In the genomic region with DNA sequence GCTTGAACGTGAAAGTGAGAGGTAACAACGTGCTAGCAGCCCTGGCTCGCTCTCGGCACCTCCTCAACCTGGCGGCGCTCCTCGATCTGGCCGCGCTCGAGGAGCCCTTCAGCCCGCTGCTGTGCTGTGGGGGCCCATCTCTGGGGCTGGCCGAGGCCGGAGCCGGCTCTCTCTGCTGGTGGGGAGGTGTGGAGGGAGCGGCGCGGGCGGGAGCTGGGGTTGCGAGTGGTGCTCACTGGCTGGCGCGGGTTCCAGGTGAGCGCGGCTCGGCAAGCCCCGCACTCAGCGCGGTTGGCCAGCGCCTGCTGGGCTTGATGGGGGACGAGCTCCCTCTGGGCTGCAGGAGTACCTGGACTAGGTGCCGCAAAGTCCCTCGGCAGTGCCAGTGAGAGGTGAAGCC, we compare ENCODE assay signal across 17 cellular contexts. TPM values are rescaled to one million over a fixed set of nuclear protein-coding genes. Genes with fewer than 3 reads are reported as not detected.
DNase-seq lines count a peak whose midpoint lies in the region; ATAC-seq and TF ChIP-seq lines count a peak whose summit lies in the region.
"Had no signal": no experiment of that assay in that cellular context is flagged by ENCODE, and none has a peak within 500 bp of the region (broad histone marks: within the 10 kb centered on the region; RNA-seq: fewer than 3 reads in every experiment).

No MANE protein-coding gene starts in this region.

- no peak overlapping the region for H2BK12ac ChIP-seq in mesenchymal stem cell (ENCODE audit: low read length in 2 of 2)
- peak overlapping the region; percentile 99 for H2BK12ac ChIP-seq in trophoblast cell (ENCODE audit: low read length)

- H2BK15ac ChIP-seq in mesenchymal stem cell (ENCODE audit: low read depth, poor library complexity, severe bottlenecking): peak overlapping the region; percentile 73

- H2BK120ac ChIP-seq in mesenchymal stem cell (ENCODE audit: low read depth, low read length): no peak overlapping the region
- peak overlapping the region; percentile 70 for H2BK120ac ChIP-seq in trophoblast cell (ENCODE audit: insufficient read depth, low read length, poor library complexity)

- peak overlapping the region; percentile 29 for H4K91ac ChIP-seq in mesenchymal stem cell (ENCODE audit: low read length)
- peak overlapping the region; percentile 72 for H4K91ac ChIP-seq in trophoblast cell (ENCODE audit: low read depth, low read length)

- DNase-seq in RWPE2 (ENCODE audit: low spot score) (peak; percentile 46), mesenchymal stem cell (no peak), trophoblast cell (no peak), germinal center (ENCODE audit: low spot score) (no peak), SKM-1 (lab: John Stamatoyannopoulos, UW; ENCODE audit: unreplicated experiment) (no peak)
- DNase-seq: Caco-2; CD4-positive, CD25-positive, alpha-beta regulatory T cell; CD8-positive, alpha-beta T cell; DMS153; DND-41; GOT3; HFFc6 had no signal

- H2AK5ac ChIP-seq in mesenchymal stem cell (ENCODE audit: low read length, severe bottlenecking) (no peak overlapping the region), trophoblast cell (ENCODE audit: low read length) (peak overlapping the region; percentile 91)

- H3K23ac ChIP-seq in mesenchymal stem cell (ENCODE audit: low read length in 2 of 2) (no peak overlapping the region), trophoblast cell (ENCODE audit: low read length) (no peak overlapping the region)

- H4K12ac ChIP-seq in trophoblast cell (ENCODE audit: low read depth, low read length): no peak overlapping the region

- H2BK5ac ChIP-seq in mesenchymal stem cell (ENCODE audit: low read depth, low read length, poor library complexity, severe bottlenecking): no peak overlapping the region
- peak overlapping the region; percentile 54 for H2BK5ac ChIP-seq in trophoblast cell (ENCODE audit: low read depth, low read length, poor library complexity)

- H3K9ac ChIP-seq in mesenchymal stem cell (ENCODE audit: low read length) (no peak overlapping the region), trophoblast cell (ENCODE audit: low read length) (no peak overlapping the region)
- H3K9ac ChIP-seq: BLaER1 had no signal

- H3K79me1 ChIP-seq in mesenchymal stem cell (replicated peaks; ENCODE audit: low read length, poor library complexity, severe bottlenecking) (no peaks in the 10 kb centered on the region), trophoblast cell (ENCODE audit: low read length) (peaks cover 17% of the 10 kb centered on the region)

- ATAC-seq in RWPE2 (ENCODE audit: low read depth) (no peak), HG03378 (IDR thresholded peaks at IDR 0.05; ENCODE audit: unreplicated experiment) (no peak)
- ATAC-seq: CD8-positive, alpha-beta T cell had no signal

- no peak overlapping the region for H4K8ac ChIP-seq in mesenchymal stem cell (ENCODE audit: low read length)
- no peak overlapping the region for H4K8ac ChIP-seq in trophoblast cell (ENCODE audit: low read depth, low read length)

- H3K4me1 ChIP-seq in RWPE2 (ENCODE audit: insufficient read depth, poor library complexity, severe bottlenecking) (peaks cover 9% of the 10 kb centered on the region), mesenchymal stem cell (ENCODE audit: control insufficient read depth, insufficient read depth, low read depth, low read length) (peaks cover 6% of the 10 kb centered on the region), trophoblast cell (ENCODE audit: control insufficient read depth in 1 of 2, insufficient read depth in 2 of 2, low read length in 2 of 2) (peaks cover 9 to 11% of the 10 kb centered on the region in 2 experiments)
- H3K4me1 ChIP-seq: HAP-1 had no signal

- H3K36me3 ChIP-seq in RWPE2 (ENCODE audit: low read depth) (no peaks in the 10 kb centered on the region), mesenchymal stem cell (ENCODE audit: control insufficient read depth in 1 of 2, insufficient read depth in 2 of 2, low read depth in 1 of 2, low read length in 2 of 2) (no peaks in the 10 kb centered on the region), trophoblast cell (ENCODE audit: control insufficient read depth in 1 of 2, insufficient read depth in 2 of 2, low read length in 2 of 2) (no peaks in the 10 kb centered on the region)
- H3K36me3 ChIP-seq: BLaER1, HAP-1 had no signal

- H3K14ac ChIP-seq in mesenchymal stem cell (ENCODE audit: low read length in 2 of 2): no peak overlapping the region
- peak overlapping the region; percentile 80 for H3K14ac ChIP-seq in trophoblast cell (ENCODE audit: low read length)

- H3K27ac ChIP-seq in RWPE2 (ENCODE audit: poor library complexity, severe bottlenecking): no peak overlapping the region
- no peak overlapping the region for H3K27ac ChIP-seq in mesenchymal stem cell (ENCODE audit: low read length, poor library complexity, severe bottlenecking)
- no peak overlapping the region for H3K27ac ChIP-seq in trophoblast cell (ENCODE audit: low read depth, low read length)
- H3K27ac ChIP-seq: 22Rv1, BLaER1, C4-2B had no signal

- 96% methylated on average over 31 of the region's 31 CpGs for WGBS in mesenchymal stem cell
- no CpG with 5 or more reads among the region's 31 CpGs for WGBS in trophoblast cell (ENCODE audit: extremely low coverage, insufficient coverage, insufficient read length)

- H3K4me3 ChIP-seq in RWPE2 (ENCODE audit: severe bottlenecking) (no peak overlapping the region), mesenchymal stem cell (ENCODE audit: insufficient read depth in 1 of 2, low read depth in 1 of 2, low read length in 2 of 2) (no peak overlapping the region), trophoblast cell (ENCODE audit: low read depth, low read length) (no peak overlapping the region)
- H3K4me3 ChIP-seq: BLaER1, HAP-1 had no signal

- H3K27me3 ChIP-seq in RWPE2 (ENCODE audit: insufficient read depth, poor library complexity, severe bottlenecking): no peaks in the 10 kb centered on the region
- H3K27me3 ChIP-seq in mesenchymal stem cell (ENCODE audit: control insufficient read depth in 1 of 2, insufficient read depth in 1 of 2, low read length in 2 of 2): peaks cover 0 to 7% of the 10 kb centered on the region in 2 experiments
- no peaks in the 10 kb centered on the region for H3K27me3 ChIP-seq in trophoblast cell (ENCODE audit: insufficient read depth, low read length)
- H3K27me3 ChIP-seq: BLaER1 had no signal

- no peak overlapping the region for H3K4me2 ChIP-seq in mesenchymal stem cell (ENCODE audit: low read length, poor library complexity, severe bottlenecking)
- no peak overlapping the region for H3K4me2 ChIP-seq in trophoblast cell (ENCODE audit: low read length)
- H3K4me2 ChIP-seq: BLaER1 had no signal

- H3K4ac ChIP-seq in mesenchymal stem cell (ENCODE audit: low read depth in 1 of 2, low read length in 2 of 2) (no peak overlapping the region), trophoblast cell (ENCODE audit: low read depth, low read length) (peak overlapping the region; percentile 40)

- no peak overlapping the region for H2AFZ ChIP-seq in mesenchymal stem cell (ENCODE audit: low read depth, low read length)
- no peak overlapping the region for H2AFZ ChIP-seq in trophoblast cell (ENCODE audit: insufficient read depth, low read length, poor library complexity)

- H3K9me3 ChIP-seq in RWPE2 (ENCODE audit: severe bottlenecking) (no peaks in the 10 kb centered on the region), mesenchymal stem cell (ENCODE audit: control insufficient read depth, low read length) (no peaks in the 10 kb centered on the region), trophoblast cell (ENCODE audit: insufficient read depth, low read depth, low read length) (peaks cover 2% of the 10 kb centered on the region)
- H3K9me3 ChIP-seq: HAP-1 had no signal

- H3K18ac ChIP-seq in mesenchymal stem cell (ENCODE audit: low read depth in 1 of 2, low read length in 2 of 2) (no peak overlapping the region), trophoblast cell (ENCODE audit: low read length) (peak overlapping the region; percentile 76)

- H3K79me2 ChIP-seq in trophoblast cell (ENCODE audit: control insufficient read depth, insufficient read depth, low read length, poor library complexity): no peaks in the 10 kb centered on the region

- TF ChIP-seq CTCF in RWPE2 (IDR thresholded peaks at IDR 0.05; ENCODE audit: poor library complexity, severe bottlenecking): no peak

RNA-seq across cellular contexts. Expression of a gene that starts 52.5 kb away (rescaled TPM):
- 141 TPM for polyA plus RNA-seq in mesenchymal stem cell (2013, experiment 1 of 2)
- polyA plus RNA-seq in mesenchymal stem cell (2013, experiment 2 of 2): 139 TPM
- polyA plus RNA-seq in trophoblast cell (2013): 14.3 and 15.4 TPM in 2 replicates
